Comparison of ENCODE assay signal across 8 cellular contexts in genomic region chr2:61018319-61018750, GRCh38. TPM values are rescaled to one million over a fixed set of nuclear protein-coding genes. Genes with fewer than 3 reads are reported as not detected.
DNase-seq lines count a peak whose midpoint lies in the region; ATAC-seq, FAIRE-seq and TF ChIP-seq lines count a peak whose summit lies in the region.

No MANE protein-coding gene starts in this region.

- peak overlapping the region; percentile 97 for H2AFZ ChIP-seq in endothelial cell of umbilical vein (ENCODE audit: low read depth, low read length)

- H3K4me3 ChIP-seq in Peyer's patch (peak overlapping the region; percentile 65 to 87 (median 78)), endothelial cell of umbilical vein (replicated peaks in 1 of 3; ENCODE audit: insufficient read depth in 1 of 3, low read depth in 1 of 3, low read length in 3 of 3) (peak overlapping the region; percentile 73 to 98 (median 94)), pancreas (peak overlapping the region; percentile 62 to 77 (median 69))

- CTCF ChIA-PET in activated naive CD4-positive, alpha-beta T cell treated with anti-CD3 and anti-CD28 coated beads, Interleukin-2, amount 10 ng/mL, durations not matched to agents 7 days and 5 days (lab: Charles Lee), result no interaction called here
- CTCF ChIA-PET in endothelial cell of umbilical vein (lab: Charles Lee), result no interaction called here

- H3K9me1 ChIP-seq in endothelial cell of umbilical vein (replicated peaks; ENCODE audit: control insufficient read depth, extremely low read depth, insufficient read depth, low read length), result no peaks in the 10 kb centered on the region

- H4K20me1 ChIP-seq in endothelial cell of umbilical vein (replicated peaks; ENCODE audit: control insufficient read depth, extremely low read depth, insufficient read depth, low read length), result no peaks in the 10 kb centered on the region

- peaks cover 2% of the 10 kb centered on the region for H3K9me3 Mint-ChIP-seq in activated naive CD4-positive, alpha-beta T cell treated with anti-CD3 and anti-CD28 coated beads, Interleukin-2, amount 10 ng/mL, durations not matched to agents 7 days and 5 days

- H3K27ac ChIP-seq in Peyer's patch, result peak overlapping the region; percentile 88 to 94 (median 90)
- peak overlapping the region; percentile 67 for H3K27ac ChIP-seq in endothelial cell of umbilical vein (ENCODE audit: insufficient read depth, low read depth, low read length)
- peak overlapping the region; percentile 75 to 91 (median 86) for H3K27ac ChIP-seq in pancreas

- H3K36me3 Mint-ChIP-seq in activated naive CD4-positive, alpha-beta T cell treated with anti-CD3 and anti-CD28 coated beads, Interleukin-2, amount 10 ng/mL, durations not matched to agents 7 days and 5 days, result peaks cover 21% of the 10 kb centered on the region

- peaks cover 0 to 15% (median 4%) of the 10 kb centered on the region in 4 donors for H3K4me1 ChIP-seq in Peyer's patch
- peaks cover 19% of the 10 kb centered on the region for H3K4me1 ChIP-seq in endothelial cell of umbilical vein (ENCODE audit: control insufficient read depth, extremely low read depth, insufficient read depth, low read length)
- H3K4me1 ChIP-seq in pancreas, result peaks cover 0 to 32% (median 30%) of the 10 kb centered on the region in 3 donors

- intact Hi-C loops in endothelial cell of umbilical vein (cut with micrococcal nuclease), result loop anchor here (1.0 to 5.0 kb wide), 2 partner anchors 47 to 136 kb away; partner anchors contain the start of genes REL and SANBR
- intact Hi-C loops in pancreas (cut with DNase I), result no loop called here

- peak overlapping the region; percentile 85 for H3K4me2 ChIP-seq in endothelial cell of umbilical vein (ENCODE audit: insufficient read depth, low read length)

- peak overlapping the region; percentile 94 for H3K27ac Mint-ChIP-seq in activated naive CD4-positive, alpha-beta T cell treated with anti-CD3 and anti-CD28 coated beads, Interleukin-2, amount 10 ng/mL, durations not matched to agents 7 days and 5 days

- TSS peak; percentile 44 for BruUV-seq in endothelial cell of umbilical vein (replicated peaks; lab: Mats Ljungman, UMichigan)

- no peak for DNase-seq in activated naive CD4-positive, alpha-beta T cell treated with anti-CD3 and anti-CD28 coated beads, Interleukin-2, amount 10 ng/mL, durations not matched to agents 7 days and 5 days
- no peak for DNase-seq in activated naive CD4-positive, alpha-beta T cell treated with Interleukin-2 at 50 U/mL for 16 hours
- DNase-seq in Peyer's patch, result no peak
- DNase-seq in endothelial cell of umbilical vein (ENCODE audit: low read depth, low spot score), result no peak
- no peak for DNase-seq in pancreas
- DNase-seq in NCI-H2081 treated with DMSO at 0.1 percent for 48 hours (lab: John Stamatoyannopoulos, UW), result no peak
- no peak for DNase-seq in GOT3 (lab: John Stamatoyannopoulos, UW)

- H3K4me1 Mint-ChIP-seq in activated naive CD4-positive, alpha-beta T cell treated with anti-CD3 and anti-CD28 coated beads, Interleukin-2, amount 10 ng/mL, durations not matched to agents 7 days and 5 days, result peaks cover 50% of the 10 kb centered on the region

- H3K36me3 ChIP-seq in Peyer's patch (peaks cover 0 to 25% (median 0%) of the 10 kb centered on the region in 3 donors), endothelial cell of umbilical vein (ENCODE audit: control insufficient read depth in 2 of 2, extremely low read depth in 1 of 2, insufficient read depth in 2 of 2, low read length in 2 of 2) (peaks cover 0 to 1% of the 10 kb centered on the region in 2 experiments), pancreas (no peaks in the 10 kb centered on the region)

- H3K4me3 Mint-ChIP-seq in activated naive CD4-positive, alpha-beta T cell treated with anti-CD3 and anti-CD28 coated beads, Interleukin-2, amount 10 ng/mL, durations not matched to agents 7 days and 5 days, result peak overlapping the region; percentile 91

- no peak for TF ChIP-seq CTCF in Peyer's patch (IDR thresholded peaks at IDR 0.05)
- no peak for TF ChIP-seq CTCF in endothelial cell of umbilical vein (IDR thresholded peaks at IDR 0.05; ENCODE audit: extremely low read depth in 1 of 2, insufficient read depth in 1 of 2, low read depth in 1 of 2, low read length in 2 of 2)
- TF ChIP-seq CTCF in pancreas (IDR thresholded peaks at IDR 0.05), result no peak

- POLR2A ChIA-PET in endothelial cell of umbilical vein (lab: Charles Lee), result no interaction called here

- peak overlapping the region; percentile 69 for H3K9ac ChIP-seq in endothelial cell of umbilical vein (replicated peaks; ENCODE audit: extremely low read depth, insufficient read depth, low read length)

- peaks cover 53% of the 10 kb centered on the region for H3K79me2 ChIP-seq in endothelial cell of umbilical vein (ENCODE audit: control insufficient read depth, insufficient read depth, low read length)

- no peak for TF ChIP-seq POLR2A in Peyer's patch (IDR thresholded peaks at IDR 0.05)
- TF ChIP-seq POLR2A in endothelial cell of umbilical vein (IDR thresholded peaks at IDR 0.05; ENCODE audit: low read depth, low read length), result no peak

- 0% methylated on average over 7 of the region's 7 CpGs for WGBS in pancreas, 2 donors

- H3K9me3 ChIP-seq in Peyer's patch (no peaks in the 10 kb centered on the region), endothelial cell of umbilical vein (replicated peaks; ENCODE audit: control insufficient read depth, insufficient read depth, low read length) (no peaks in the 10 kb centered on the region), pancreas (no peaks in the 10 kb centered on the region)

- dilution Hi-C loops in endothelial cell of umbilical vein (cut with MboI; ENCODE audit: extremely low pct_ligation_motif_present, low sequenced_read_pairs), result no loop called here

- H3K27me3 Mint-ChIP-seq in activated naive CD4-positive, alpha-beta T cell treated with anti-CD3 and anti-CD28 coated beads, Interleukin-2, amount 10 ng/mL, durations not matched to agents 7 days and 5 days, result no peaks in the 10 kb centered on the region

- no peaks in the 10 kb centered on the region for H3K27me3 ChIP-seq in Peyer's patch
- H3K27me3 ChIP-seq in endothelial cell of umbilical vein (ENCODE audit: control insufficient read depth in 2 of 2, insufficient read depth in 2 of 2, low read length in 2 of 2), result no peaks in the 10 kb centered on the region
- H3K27me3 ChIP-seq in pancreas, result no peaks in the 10 kb centered on the region

- FAIRE-seq in endothelial cell of umbilical vein (lab: Jason Lieb, UNC) (peak; percentile 85), pancreas (lab: Jason Lieb, UNC) (no peak)

- ATAC-seq in pancreas, result no peak
- no peak for ATAC-seq in HG03175 (IDR thresholded peaks at IDR 0.05; ENCODE audit: unreplicated experiment)

TF ChIP-seq in endothelial cell of umbilical vein, 7 proteins besides CTCF, POLR2A, EP300 and RAD21:
- TF ChIP-seq FOS (IDR thresholded peaks at IDR 0.05; ENCODE audit: borderline replicate concordance, insufficient read depth, low read length), result no peak
- TF ChIP-seq GATA2 (IDR thresholded peaks at IDR 0.05; ENCODE audit: insufficient read depth, insufficient read length, low read depth, low read length), result no peak
- no peak for TF ChIP-seq MYC (IDR thresholded peaks at IDR 0.05; ENCODE audit: low read depth, low read length)
- TF ChIP-seq JUN (IDR thresholded peaks at IDR 0.05; ENCODE audit: borderline replicate concordance, insufficient read depth, insufficient read length, low read depth), result no peak
- no peak for TF ChIP-seq POLR2AphosphoS5 (IDR thresholded peaks at IDR 0.05; ENCODE audit: insufficient read depth, low read depth, low read length)
- no peak for TF ChIP-seq MAX (IDR thresholded peaks at IDR 0.05; ENCODE audit: insufficient read depth, insufficient read length)
- TF ChIP-seq EZH2 (IDR thresholded peaks at IDR 0.05; ENCODE audit: borderline replicate concordance, low read depth, low read length, severe bottlenecking), result no peak

RNA-seq across cellular contexts. Expression of gene PUS10, which starts 0.3 kb away (rescaled TPM):
- 10 to 100 TPM; 11.6 to 33.5 (median 23.1) TPM for total RNA-seq in Peyer's patch
- 6.5 and 10.3 TPM in 2 replicates for total RNA-seq in endothelial cell of umbilical vein
- polyA plus RNA-seq in endothelial cell of umbilical vein, result 2.7 and 3.7 TPM in 2 replicates
- polyA plus RNA-seq in endothelial cell of umbilical vein (2011; cell fraction: cytosol; rRNA removed), result 4.6 and 4.7 TPM in 2 replicates
- 11.1 and 12.6 TPM in 2 replicates for polyA plus RNA-seq in endothelial cell of umbilical vein (2011; cell fraction: nucleus; rRNA removed)
- polyA plus RNA-seq in endothelial cell of umbilical vein (2012), result 7.5 and 9.9 TPM in 2 replicates
- polyA minus RNA-seq in endothelial cell of umbilical vein, result 4.8 and 5.5 TPM in 2 replicates
- polyA minus RNA-seq in endothelial cell of umbilical vein (2011; cell fraction: cytosol; rRNA and poly(A)+ RNA removed), result 1.9 TPM
- 13.8 and 17.6 TPM in 2 replicates for polyA minus RNA-seq in endothelial cell of umbilical vein (2011; cell fraction: nucleus; rRNA and poly(A)+ RNA removed)
- 1 to 10 TPM; 2.7 to 6.0 (median 3.2) TPM for total RNA-seq in pancreas
- polyA plus RNA-seq in pancreas, result 1 to 10 TPM; 1.6 to 1.9 TPM

RNA-seq across cellular contexts. Expression of gene PEX13, which starts 0.8 kb away (rescaled TPM):
- total RNA-seq in Peyer's patch, result 10 to 100 TPM; 28.1 to 49.7 (median 34.1) TPM
- total RNA-seq in endothelial cell of umbilical vein, result 21.0 and 25.0 TPM in 2 replicates
- polyA plus RNA-seq in endothelial cell of umbilical vein, result 15.7 and 18.0 TPM in 2 replicates
- polyA plus RNA-seq in endothelial cell of umbilical vein (2011; cell fraction: cytosol; rRNA removed), result 12.0 and 14.7 TPM in 2 replicates
- polyA plus RNA-seq in endothelial cell of umbilical vein (2011; cell fraction: nucleus; rRNA removed), result 10.7 and 11.1 TPM in 2 replicates
- 13.6 and 16.0 TPM in 2 replicates for polyA plus RNA-seq in endothelial cell of umbilical vein (2012)
- 56.7 and 58.5 TPM in 2 replicates for polyA minus RNA-seq in endothelial cell of umbilical vein
- 10.1 TPM for polyA minus RNA-seq in endothelial cell of umbilical vein (2011; cell fraction: cytosol; rRNA and poly(A)+ RNA removed)
- 20.0 and 31.4 TPM in 2 replicates for polyA minus RNA-seq in endothelial cell of umbilical vein (2011; cell fraction: nucleus; rRNA and poly(A)+ RNA removed)
- total RNA-seq in pancreas, result 10 to 100 TPM in 2 of 6 donors, 1 to 10 TPM in 4; 8.4 to 16.8 (median 9.2) TPM
- 1 to 10 TPM; 4.3 to 6.5 TPM for polyA plus RNA-seq in pancreas

RNA-seq across cellular contexts. Expression of gene SANBR, which starts 47.3 kb away (rescaled TPM):
- 10 to 100 TPM; 14.7 to 19.8 (median 17.6) TPM for total RNA-seq in Peyer's patch
- 22.9 and 23.8 TPM in 2 replicates for total RNA-seq in endothelial cell of umbilical vein
- 4.8 and 5.7 TPM in 2 replicates for polyA plus RNA-seq in endothelial cell of umbilical vein
- polyA plus RNA-seq in endothelial cell of umbilical vein (2011; cell fraction: cytosol; rRNA removed), result 6.0 and 6.4 TPM in 2 replicates
- 18.6 and 31.5 TPM in 2 replicates for polyA plus RNA-seq in endothelial cell of umbilical vein (2011; cell fraction: nucleus; rRNA removed)
- 14.5 and 14.7 TPM in 2 replicates for polyA plus RNA-seq in endothelial cell of umbilical vein (2012)
- polyA minus RNA-seq in endothelial cell of umbilical vein, result 10.6 and 14.1 TPM in 2 replicates
- 7.8 TPM for polyA minus RNA-seq in endothelial cell of umbilical vein (2011; cell fraction: cytosol; rRNA and poly(A)+ RNA removed)
- 19.7 and 25.2 TPM in 2 replicates for polyA minus RNA-seq in endothelial cell of umbilical vein (2011; cell fraction: nucleus; rRNA and poly(A)+ RNA removed)
- 1 to 10 TPM; 1.7 to 5.1 (median 3.4) TPM for total RNA-seq in pancreas
- polyA plus RNA-seq in pancreas, result 1 to 10 TPM; 2.6 to 2.7 TPM
